In the genomic region with DNA sequence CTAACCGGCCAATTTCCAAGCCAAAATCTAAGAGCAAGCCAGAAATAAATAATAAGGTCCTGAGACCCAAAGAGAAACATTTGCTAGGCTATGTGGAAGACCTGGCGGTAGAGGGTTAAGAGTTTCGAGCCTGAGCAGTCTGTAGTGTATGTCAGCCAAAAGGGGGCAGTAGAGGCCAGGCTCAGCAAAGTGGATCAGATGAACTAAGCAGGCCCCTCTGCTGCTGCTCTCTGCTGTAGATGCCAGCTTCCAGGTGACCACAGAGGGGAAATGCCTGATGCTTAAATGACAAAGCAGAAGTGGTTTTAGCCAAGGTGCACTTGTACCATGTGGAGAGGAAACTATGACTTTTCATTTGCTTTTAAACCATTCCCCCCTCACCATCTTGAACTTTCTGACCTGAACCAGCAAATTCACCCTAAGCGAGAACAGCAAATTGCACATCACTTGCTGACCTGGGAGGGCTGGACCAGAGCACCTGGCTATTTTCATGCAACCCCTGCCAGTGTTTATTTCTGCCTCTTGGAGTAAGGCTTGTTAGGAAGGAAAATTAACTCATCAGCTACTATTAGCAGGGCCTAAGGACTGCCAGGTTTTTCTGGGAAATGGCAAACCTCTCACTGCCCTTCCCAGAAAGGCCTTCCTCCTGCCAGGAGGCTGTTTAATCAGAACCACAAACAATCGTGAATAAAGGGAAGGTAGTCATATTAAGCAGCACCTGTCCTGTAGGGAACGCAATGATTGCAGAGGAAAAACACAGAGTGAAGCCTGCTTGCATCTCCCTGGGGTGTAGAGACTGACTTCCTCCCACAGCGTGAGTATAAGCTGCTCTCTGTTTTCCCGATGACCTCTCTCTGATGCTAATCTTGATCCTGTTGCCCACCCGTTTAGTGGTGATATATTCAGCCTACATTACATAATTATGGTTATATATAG, we compare ENCODE assay signal across 7 cellular contexts.
DNase-seq lines count a peak whose midpoint lies in the region; ATAC-seq and TF ChIP-seq lines count a peak whose summit lies in the region.

No MANE protein-coding gene starts in this region.

- no peaks in the 10 kb centered on the region for H3F3A ChIP-seq in DOHH2 (ENCODE audit: control insufficient read depth, insufficient read depth)

- H3K9me3 ChIP-seq in DOHH2 (ENCODE audit: control insufficient read depth, insufficient read depth, low read length): no peaks in the 10 kb centered on the region
- no peaks in the 10 kb centered on the region for H3K9me3 ChIP-seq in aorta (ENCODE audit: control insufficient read depth, low read length)

- H3K27ac ChIP-seq in DOHH2 (ENCODE audit: low read depth, low read length) (no peak overlapping the region), aorta (ENCODE audit: low read depth in 1 of 2, low read length in 2 of 2) (no peak overlapping the region)

- DNase-seq in NCI-H2081 treated with DMSO at 0.1 percent for 48 hours (lab: John Stamatoyannopoulos, UW) (peak; percentile 81), amniotic epithelial cell (ENCODE audit: low read depth) (peak; percentile 70), iris pigment epithelial cell (ENCODE audit: low read depth) (peak; percentile 56), aorta (peak; percentile 59 to 74)

- H3K4me3 ChIP-seq in DOHH2 (ENCODE audit: low read length): no peak overlapping the region
- H3K4me3 ChIP-seq in aorta (ENCODE audit: low read length in 2 of 2): no peak overlapping the region

- H3K9me2 ChIP-seq in DOHH2 (replicated peaks; ENCODE audit: control insufficient read depth, low read length): no peaks in the 10 kb centered on the region

- H3K36me3 ChIP-seq in DOHH2 (ENCODE audit: control insufficient read depth, low read length): no peaks in the 10 kb centered on the region
- H3K36me3 ChIP-seq in aorta (ENCODE audit: control insufficient read depth in 1 of 2, insufficient read depth in 2 of 2, low read length in 1 of 2): no peaks in the 10 kb centered on the region

- H3K27me3 ChIP-seq in DOHH2 (ENCODE audit: control insufficient read depth, low read length) (no peaks in the 10 kb centered on the region), aorta (ENCODE audit: control insufficient read depth in 1 of 2, insufficient read depth in 2 of 2, low read length in 1 of 2) (no peaks in the 10 kb centered on the region)

- H3K79me2 ChIP-seq in DOHH2 (ENCODE audit: control insufficient read depth, low read length): no peaks in the 10 kb centered on the region

- intact Hi-C loops in aorta (cut with DNase I): loop anchor here (1.0 to 10.0 kb wide), 5 partner anchors 56 to 767 kb away; no protein-coding TSS in a partner anchor

- TF ChIP-seq CTCF in DOHH2 (IDR thresholded peaks at IDR 0.05; ENCODE audit: low read depth, low read length, poor library complexity, severe bottlenecking): peak; percentile 71

- ATAC-seq in GM18907 (IDR thresholded peaks at IDR 0.05; ENCODE audit: unreplicated experiment): peak; percentile 99
- ATAC-seq in HG03039 (IDR thresholded peaks at IDR 0.05; ENCODE audit: unreplicated experiment): peak; percentile 92
- no peak for ATAC-seq in aorta (ENCODE audit: low FRiP score)

- H3K4me2 ChIP-seq in DOHH2 (ENCODE audit: low read length): no peak overlapping the region

- no peaks in the 10 kb centered on the region for H4K20me1 ChIP-seq in DOHH2 (ENCODE audit: control insufficient read depth, insufficient read depth, low read depth, low read length)

- H3K4me1 ChIP-seq in DOHH2 (ENCODE audit: control insufficient read depth, low read length): no peaks in the 10 kb centered on the region
- H3K4me1 ChIP-seq in aorta (ENCODE audit: control insufficient read depth in 1 of 2, insufficient read depth in 2 of 2, low read length in 2 of 2): no peaks in the 10 kb centered on the region

- 37 to 40% methylated on average over 9 of the region's 9 CpGs for WGBS in aorta, 2 donors
